Comparison of ENCODE assay signal across 25 cellular contexts in genomic region chr1:95685091-95685490, GRCh38.
DNase-seq lines count a peak whose midpoint lies in the region; ATAC-seq, FAIRE-seq and TF ChIP-seq lines count a peak whose summit lies in the region.
"Had no signal": no experiment of that assay in that cellular context is flagged by ENCODE, and none has a peak within 500 bp of the region (broad histone marks: within the 10 kb centered on the region; RNA-seq: fewer than 3 reads in every experiment).

No MANE protein-coding gene starts in this region.

- H3K27ac Mint-ChIP-seq in glutamatergic neuron (ENCODE audit: unreplicated experiment), result peak overlapping the region; percentile 92
- H3K27ac Mint-ChIP-seq: activated CD8-positive, alpha-beta T cell treated with anti-CD3 and anti-CD28 coated beads for 36 hours; CD14-positive monocyte; nephron progenitor cell had no signal

- H3K9me3 ChIP-seq in left lung (no peaks in the 10 kb centered on the region), HepG2 (ENCODE audit: low read length) (no peaks in the 10 kb centered on the region)
- H3K9me3 ChIP-seq: lower lobe of right lung, MG63, mucosa of descending colon had no signal

- POLR2A ChIA-PET in HepG2 (lab: Yijun Ruan, JAX), result no interaction called here

- TF ChIP-seq EP300 in HepG2 (IDR thresholded peaks at IDR 0.05; ENCODE audit: low read depth in 2 of 2, low read length in 2 of 2) (no peak), HepG2 (CRISPR knock-in tag; IDR thresholded peaks at IDR 0.05; ENCODE audit: borderline replicate concordance) (no peak)

- intact Hi-C loops in left lung (cut with DNase I), result no loop called here
- intact Hi-C loops in posterior vena cava (cut with DNase I), result no loop called here
- intact Hi-C loops in HepG2 (cut with micrococcal nuclease; ENCODE audit: unreplicated experiment), result no loop called here

- no peak overlapping the region for H3K4me2 ChIP-seq in HepG2 (ENCODE audit: low read depth, low read length)

- H3K4me1 ChIP-seq in left lung (no peaks in the 10 kb centered on the region), HepG2 (ENCODE audit: insufficient read depth, low read length) (no peaks in the 10 kb centered on the region)
- H3K4me1 ChIP-seq: lower lobe of right lung, parathyroid adenoma had no signal

- no peaks in the 10 kb centered on the region for H3K79me2 ChIP-seq in HepG2 (ENCODE audit: insufficient read depth, low read length)
- H3K79me2 ChIP-seq: parathyroid adenoma had no signal

- no peak for TF ChIP-seq RAD21 in HepG2 (CRISPR knock-in tag; IDR thresholded peaks at IDR 0.05)

- H3K9ac ChIP-seq in HepG2 (ENCODE audit: insufficient read depth, low read depth, low read length), result no peak overlapping the region
- H3K9ac ChIP-seq: parathyroid adenoma had no signal

- H3K36me3 Mint-ChIP-seq in glutamatergic neuron (ENCODE audit: unreplicated experiment), result no peaks in the 10 kb centered on the region
- H3K36me3 Mint-ChIP-seq: CD14-positive monocyte had no signal

- H3K27ac ChIP-seq in left lung (no peak overlapping the region), HepG2 (ENCODE audit: extremely low read length, insufficient read depth, low read length) (no peak overlapping the region)
- H3K27ac ChIP-seq: lower lobe of right lung, parathyroid adenoma had no signal

- TF ChIP-seq CTCF in glutamatergic neuron (IDR thresholded peaks at IDR 0.05; ENCODE audit: partially characterized antibody, unreplicated experiment) (no peak), left lung (IDR thresholded peaks at IDR 0.05) (no peak), HepG2 (CRISPR knock-in tag; IDR thresholded peaks at IDR 0.05) (no peak)

- H3K36me3 ChIP-seq in left lung (no peaks in the 10 kb centered on the region), HepG2 (replicated peaks in 1 of 2; ENCODE audit: control insufficient read depth in 1 of 2, insufficient read depth in 2 of 2, low read length in 2 of 2) (no peaks in the 10 kb centered on the region)
- H3K36me3 ChIP-seq: lower lobe of right lung, MG63 had no signal

- in situ Hi-C loops in HepG2 (cut with HindIII; ENCODE audit: extremely low pct_ligation_motif_present, low pct_unique_long_range_greater_than_20kb), result no loop called here

- CTCF ChIA-PET in HepG2 (lab: Yijun Ruan, JAX; ENCODE audit: low intra/inter-chr PET ratio, low total read pairs), result no interaction called here

- no TSS peak for BruUV-seq in HepG2 (replicated peaks; lab: Mats Ljungman, UMichigan)

- H2AFZ ChIP-seq in HepG2 (ENCODE audit: low read length), result no peak overlapping the region
- H2AFZ ChIP-seq: parathyroid adenoma had no signal

- H3K4me3 Mint-ChIP-seq in glutamatergic neuron (ENCODE audit: unreplicated experiment), result peak overlapping the region; percentile 49
- H3K4me3 Mint-ChIP-seq: activated CD8-positive, alpha-beta T cell treated with anti-CD3 and anti-CD28 coated beads for 36 hours; CD14-positive monocyte; nephron progenitor cell had no signal

- peak; percentile 35 for DNase-seq in DMS53 treated with DMSO at 0.1 percent for 48 hours (lab: John Stamatoyannopoulos, UW; ENCODE audit: unreplicated experiment)
- DNase-seq in NCI-H1436 treated with DMSO at 0.1 percent for 48 hours (lab: John Stamatoyannopoulos, UW), result peak; percentile 83
- DNase-seq in NCI-H524 (lab: John Stamatoyannopoulos, UW), result peak; percentile 78 to 91
- DNase-seq in glutamatergic neuron, result peak; percentile 45
- DNase-seq in left lung, result no peak
- DNase-seq in posterior vena cava (ENCODE audit: low spot score), result no peak
- DNase-seq in HepG2 (ENCODE audit: low spot score), result no peak
- DNase-seq: activated CD4-positive, CD25-positive, alpha-beta regulatory T cell treated with anti-CD3 and anti-CD28 coated beads, Interleukin-2, amount 50 U/mL, for 72 hours; activated CD8-positive, alpha-beta T cell treated with anti-CD3 and anti-CD28 coated beads for 36 hours; activated effector memory CD4-positive, alpha-beta T cell treated with anti-CD3 and anti-CD28 coated beads, Interleukin-2, amount 50 U/mL, for 16 hours; activated T-cell treated with anti-CD3 and anti-CD28 coated beads for 4 hours; GOT3; KBM-7; kidney; lower lobe of right lung; MG63; mucosa of descending colon; nephron progenitor cell; stimulated activated naive CD8-positive, alpha-beta T cell treated with anti-CD3 and anti-CD28 coated beads, Interleukin-15, Interleukin-2, amounts not matched to agents 100 U/mL and 50 U/mL, for 24 hours had no signal

- TF ChIP-seq POLR2A in HepG2 (IDR thresholded peaks at IDR 0.05; ENCODE audit: insufficient read depth in 1 of 2, low read depth in 2 of 2, low read length in 2 of 2), result no peak

- H3K27me3 ChIP-seq in left lung (no peaks in the 10 kb centered on the region), HepG2 (ENCODE audit: control insufficient read depth in 1 of 2, insufficient read depth in 2 of 2, low read length in 2 of 2) (no peaks in the 10 kb centered on the region)
- H3K27me3 ChIP-seq: MG63 had no signal

- H3K27me3 Mint-ChIP-seq in glutamatergic neuron (ENCODE audit: unreplicated experiment), result peaks cover 2% of the 10 kb centered on the region
- H3K27me3 Mint-ChIP-seq: activated CD8-positive, alpha-beta T cell treated with anti-CD3 and anti-CD28 coated beads for 36 hours had no signal

- no peak for FAIRE-seq in HepG2 (lab: Jason Lieb, UNC)
- FAIRE-seq: G401.6, kidney, RCC 7860, TTC549 had no signal

- H4K20me1 ChIP-seq in HepG2 (ENCODE audit: insufficient read depth, low read length), result no peaks in the 10 kb centered on the region

- 0% methylated on average over 1 of the region's 2 CpGs for WGBS in HepG2 (ENCODE audit: low lambda C conversion rate)

- peaks cover 27% of the 10 kb centered on the region for H3K4me1 Mint-ChIP-seq in glutamatergic neuron (ENCODE audit: low read depth, unreplicated experiment)
- H3K4me1 Mint-ChIP-seq: CD14-positive monocyte had no signal

- H3K4me3 ChIP-seq in left lung (no peak overlapping the region), HepG2 (replicated peaks in 1 of 3; ENCODE audit: insufficient read depth in 1 of 3, low read depth in 2 of 3, low read length in 3 of 3) (no peak overlapping the region)
- H3K4me3 ChIP-seq: lower lobe of right lung, MG63, mucosa of descending colon had no signal

- peaks cover 2% of the 10 kb centered on the region for H3K9me3 Mint-ChIP-seq in glutamatergic neuron (ENCODE audit: unreplicated experiment)
- H3K9me3 Mint-ChIP-seq: nephron progenitor cell had no signal

- ATAC-seq in left lung (no peak), HepG2 (no peak)
- ATAC-seq: activated CD8-positive, alpha-beta T cell treated with anti-CD3 and anti-CD28 coated beads for 36 hours; lower lobe of right lung; mucosa of descending colon; sciatic nerve; stimulated activated naive CD8-positive, alpha-beta T cell treated with anti-CD3 and anti-CD28 coated beads, Interleukin-15, Interleukin-2, amounts not matched to agents 100 U/mL and 50 U/mL, for 24 hours had no signal

TF ChIP-seq in HepG2, 621 proteins besides CTCF, POLR2A, EP300 and RAD21:
- no peak for TF ChIP-seq ZSCAN29 (CRISPR knock-in tag; conservative IDR thresholded peaks at IDR 0.05)
- TF ChIP-seq KAT2B (IDR thresholded peaks at IDR 0.05; ENCODE audit: borderline replicate concordance, low read depth, low read length), result no peak
- no peak for TF ChIP-seq ZFP62 (CRISPR knock-in tag; IDR thresholded peaks at IDR 0.05)
- no peak for TF ChIP-seq SRY (CRISPR knock-in tag; IDR thresholded peaks at IDR 0.05)
- TF ChIP-seq SAP130 (CRISPR knock-in tag; IDR thresholded peaks at IDR 0.05; ENCODE audit: low read depth), result no peak
- no peak for TF ChIP-seq TAF1 (CRISPR knock-in tag; IDR thresholded peaks at IDR 0.05)
- TF ChIP-seq ONECUT2 (CRISPR knock-in tag; IDR thresholded peaks at IDR 0.05), result no peak
TF ChIP-seq in HepG2: peak in this region for 0.

Comparison
In these comparisons a context has a peak if more than half of its experiments do, and no peak if none do; other contexts are left out.
1. DNase-seq: peak in DMS53 treated with DMSO at 0.1 percent for 48 hours (single experiment), NCI-H1436 treated with DMSO at 0.1 percent for 48 hours (single experiment), NCI-H524 (2 of 2) and glutamatergic neuron (single experiment); none in left lung (0 of 2), posterior vena cava (single experiment) and HepG2 (single experiment).